14 cellular contexts compared by ENCODE assay signal in genomic region chr3:29775352-29775751, GRCh38.
"Had no signal": no experiment of that assay in that cellular context is flagged by ENCODE, and none has a peak within 500 bp of the region (broad histone marks: within the 10 kb centered on the region; RNA-seq: fewer than 3 reads in every experiment).

No MANE protein-coding gene starts in this region.

- H3K4me2 ChIP-seq: neural progenitor cell had no signal

- H3K9me3 ChIP-seq: gastrocnemius medialis, pancreas, tibial nerve, vagina had no signal

- H3K36me3 ChIP-seq: gastrocnemius medialis, pancreas, tibial nerve, vagina had no signal

- H3K27ac ChIP-seq: gastrocnemius medialis, neural progenitor cell, pancreas, skin epidermis, tibial nerve, vagina, VCaP had no signal

- ATAC-seq: activated CD8-positive, alpha-beta T cell treated with anti-CD3 and anti-CD28 coated beads, Interleukin-2, amount 10 ng/mL, durations not matched to agents 7 days and 5 days; activated naive CD8-positive, alpha-beta T cell treated with anti-CD3 and anti-CD28 coated beads, Interleukin-2, amount 50 U/mL, for 24 hours; gastrocnemius medialis; pancreas; stimulated activated effector memory CD8-positive, alpha-beta T cell treated with anti-CD3 and anti-CD28 coated beads, Interleukin-12 subunit alpha, Interleukin-12 subunit beta, amount 100 ng/mL, for 72 hours had no signal

- H3K4me3 ChIP-seq: gastrocnemius medialis, neural progenitor cell, pancreas, skin epidermis, tibial nerve, vagina had no signal

- H2AFZ ChIP-seq: neural progenitor cell had no signal

- H3K4me1 ChIP-seq: gastrocnemius medialis, vagina had no signal

- H3K9ac ChIP-seq: neural progenitor cell had no signal

- H3K27me3 ChIP-seq: gastrocnemius medialis, neural progenitor cell, pancreas, tibial nerve, vagina had no signal

- DNase-seq: activated CD4-positive, alpha-beta T cell treated with anti-CD3 and anti-CD28 coated beads for 4 hours; activated CD8-positive, alpha-beta memory T cell treated with anti-CD3 and anti-CD28 coated beads, Interleukin-2, amount 50 U/mL, for 48 hours; activated CD8-positive, alpha-beta T cell treated with anti-CD3 and anti-CD28 coated beads, Interleukin-2, amount 10 ng/mL, durations not matched to agents 7 days and 5 days; activated naive CD4-positive, alpha-beta T cell treated with Interleukin-2 at 50 U/mL for 16 hours; activated naive CD8-positive, alpha-beta T cell treated with anti-CD3 and anti-CD28 coated beads, Interleukin-2, amount 50 U/mL, for 24 hours; cerebellar nuclear complex; gastrocnemius medialis; pancreas had no signal
